13 cellular contexts compared by ENCODE assay signal in the genomic region with DNA sequence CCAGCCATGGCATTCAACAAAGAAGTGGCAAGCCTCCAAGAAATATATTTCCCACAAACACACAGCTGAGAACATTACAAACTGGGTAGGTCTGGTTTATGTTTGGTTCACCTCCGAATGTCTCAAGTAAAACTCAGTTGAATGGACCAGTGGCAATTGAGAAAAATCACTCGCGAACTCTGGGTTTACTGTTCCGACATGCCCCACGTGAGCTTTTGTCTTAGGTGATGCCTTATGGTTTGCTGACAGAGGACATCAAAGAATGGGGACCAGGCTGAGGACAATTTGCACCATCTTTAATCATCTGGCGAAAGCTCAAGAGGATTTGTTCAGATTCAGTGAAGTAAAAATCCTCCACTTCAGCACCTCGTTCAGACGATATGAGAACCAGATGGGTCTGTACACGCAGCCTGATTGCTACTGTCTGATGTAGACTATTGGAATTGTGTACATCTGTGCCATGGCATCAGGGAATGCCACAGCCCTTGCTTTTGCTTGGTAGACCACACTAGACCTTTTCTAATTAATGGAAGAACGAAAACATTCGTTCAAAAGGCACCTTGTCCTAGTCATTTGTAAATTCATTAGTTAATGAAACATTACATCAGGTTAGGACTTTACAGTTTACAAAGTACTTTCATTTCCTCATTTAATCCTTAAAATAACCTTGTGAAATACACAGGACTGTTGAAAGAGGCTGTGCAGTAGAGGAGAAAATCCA. TPM values are rescaled to one million over a fixed set of nuclear protein-coding genes. Genes with fewer than 3 reads are reported as not detected.
A peak's percentile ranks its signal among the peaks of the same experiment; 100 is the strongest.
DNase-seq lines count a peak whose midpoint lies in the region; ATAC-seq and TF ChIP-seq lines count a peak whose summit lies in the region.
"Had no signal": no experiment of that assay in that cellular context is flagged by ENCODE, and none has a peak within 500 bp of the region (broad histone marks: within the 10 kb centered on the region; RNA-seq: fewer than 3 reads in every experiment).

No MANE protein-coding gene starts in this region.

- DNase-seq in mucosa of gallbladder (ENCODE audit: low spot score): no peak
- DNase-seq in caudate nucleus (lab: John Stamatoyannopoulos, UW): no peak
- DNase-seq in PC-9: no peak
- DNase-seq in posterior vena cava (ENCODE audit: low spot score): no peak
- DNase-seq: CD8-positive, alpha-beta T cell; HFFc6; stimulated activated naive CD8-positive, alpha-beta T cell treated with anti-CD3 and anti-CD28 coated beads, Interleukin-15, Interleukin-2, amounts not matched to agents 100 U/mL and 50 U/mL, for 24 hours had no signal

- no peaks in the 10 kb centered on the region for H3K27me3 ChIP-seq in PC-9 (ENCODE audit: insufficient read depth, low read depth)

- peak; percentile 36; the same call in 1 of the 2 replicates for TF ChIP-seq POLR2A in Raji (IDR thresholded peaks at IDR 0.05; ENCODE audit: insufficient read depth, low read depth, low read length)

- no peak overlapping the region for H3K4me3 ChIP-seq in PC-9

- H3K79me2 ChIP-seq in PC-9 (ENCODE audit: low read depth): no peaks in the 10 kb centered on the region

- no peaks in the 10 kb centered on the region for H4K20me1 ChIP-seq in PC-9 (ENCODE audit: insufficient read depth)

- intact Hi-C loops in PC-9 (cut with micrococcal nuclease; ENCODE audit: unreplicated experiment): no loop called here
- intact Hi-C loops in posterior vena cava (cut with DNase I): no loop called here

- no peaks in the 10 kb centered on the region for H3K9me3 ChIP-seq in PC-9 (ENCODE audit: insufficient read depth, low read depth)

- no TSS peak for BruUV-seq in PC-9 (replicated peaks; lab: Mats Ljungman, UMichigan)

- H2AFZ ChIP-seq in PC-9: no peak overlapping the region

- no peak overlapping the region for H3K4me2 ChIP-seq in PC-9

- CTCF ChIA-PET in PC-9 (lab: Charles Lee): no interaction called here

- no peak overlapping the region for H3K27ac ChIP-seq in caudate nucleus (ENCODE audit: low read depth, low read length)
- H3K27ac ChIP-seq in PC-9: no peak overlapping the region

- no peak for TF ChIP-seq CTCF in PC-9 (conservative IDR thresholded peaks at IDR 0.05)

- peak; percentile 95 for ATAC-seq in GM18498 (IDR thresholded peaks at IDR 0.05; ENCODE audit: unreplicated experiment)
- ATAC-seq in GM21390 (IDR thresholded peaks at IDR 0.05; ENCODE audit: unreplicated experiment): peak; percentile 93
- ATAC-seq in HG03135 (IDR thresholded peaks at IDR 0.05; ENCODE audit: unreplicated experiment): peak; percentile 94
- ATAC-seq: CD8-positive, alpha-beta T cell; stimulated activated naive CD8-positive, alpha-beta T cell treated with anti-CD3 and anti-CD28 coated beads, Interleukin-15, Interleukin-2, amounts not matched to agents 100 U/mL and 50 U/mL, for 24 hours had no signal

- POLR2A ChIA-PET in PC-9 (lab: Charles Lee; ENCODE audit: unreplicated experiment): no interaction called here

- H3K4me1 ChIP-seq in PC-9 (replicated peaks; ENCODE audit: insufficient read depth): peaks cover 8% of the 10 kb centered on the region

- no peaks in the 10 kb centered on the region for H3K36me3 ChIP-seq in PC-9 (ENCODE audit: low read depth)

- H3F3A ChIP-seq in PC-9 (ENCODE audit: insufficient read depth, low read depth): no peaks in the 10 kb centered on the region

- H3K9me2 ChIP-seq in PC-9 (ENCODE audit: insufficient read depth): no peaks in the 10 kb centered on the region

RNA-seq across cellular contexts. Expression of gene SLC10A2, which starts 59.4 kb away (rescaled TPM):
- total RNA-seq in mucosa of gallbladder (5.2 TPM), PC-9 (2021) (not detected in 2 replicates), posterior vena cava (not detected)
- total RNA-seq: activated CD8-positive, alpha-beta memory T cell treated with anti-CD3 and anti-CD28 coated beads for 36 hours; CD8-positive, alpha-beta T cell; HFFc6; renal cortical epithelial cell had no signal
